Comparison of ENCODE assay signal across 20 cellular contexts in the genomic region with DNA sequence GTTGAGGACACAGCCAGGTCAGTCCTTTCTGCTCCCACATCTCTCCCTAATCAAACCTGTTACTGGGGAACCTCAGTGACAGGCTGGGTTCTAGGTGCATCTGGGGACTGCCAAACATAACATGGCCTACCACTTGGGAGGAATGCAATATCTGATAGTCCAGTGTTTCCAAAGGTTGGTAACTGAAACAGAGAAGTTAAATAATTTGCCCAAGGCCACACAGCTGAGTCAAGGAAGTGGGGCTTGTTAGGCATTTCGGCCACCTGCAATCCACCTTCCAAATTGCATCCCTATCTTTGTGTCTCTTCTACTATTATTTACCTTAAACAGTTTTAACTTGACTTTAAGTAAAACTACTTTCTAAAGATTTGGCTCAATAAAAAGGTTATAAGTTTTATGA.
"Had no signal": no experiment of that assay in that cellular context is flagged by ENCODE, and none has a peak within 500 bp of the region (broad histone marks: within the 10 kb centered on the region; RNA-seq: fewer than 3 reads in every experiment).

No MANE protein-coding gene starts in this region.

- H3K36me3 ChIP-seq: heart left ventricle, sigmoid colon, thyroid gland had no signal

- H3K9me3 Mint-ChIP-seq: naive thymus-derived CD8-positive, alpha-beta T cell; stimulated activated naive B cell treated with anti-CD40 and anti-IgM and Interleukin-4, amounts not matched to agents 10 μg/mL and 1 μg/mL and 100 μg/mL, for 72 hours had no signal

- H3K27me3 ChIP-seq: heart left ventricle, sigmoid colon, thyroid gland had no signal

- H3K27ac Mint-ChIP-seq: activated naive CD8-positive, alpha-beta T cell; stimulated activated naive B cell treated with anti-CD40 and anti-IgM and Interleukin-4, amounts not matched to agents 10 μg/mL and 1 μg/mL and 100 μg/mL, for 72 hours had no signal

- H3K27ac ChIP-seq: epithelial cell of prostate, sigmoid colon, thyroid gland had no signal

- H3K27me3 Mint-ChIP-seq: activated naive CD8-positive, alpha-beta T cell; naive thymus-derived CD8-positive, alpha-beta T cell; stimulated activated naive B cell treated with anti-CD40 and anti-IgM and Interleukin-4, amounts not matched to agents 10 μg/mL and 1 μg/mL and 100 μg/mL, for 72 hours had no signal

- H3K4me1 ChIP-seq: sigmoid colon, thyroid gland had no signal

- H3K4me3 Mint-ChIP-seq: activated naive CD8-positive, alpha-beta T cell; stimulated activated naive B cell treated with anti-CD40 and anti-IgM and Interleukin-4, amounts not matched to agents 10 μg/mL and 1 μg/mL and 100 μg/mL, for 72 hours had no signal

- ATAC-seq: activated CD4-positive, CD25-positive, alpha-beta regulatory T cell treated with anti-CD3 and anti-CD28 coated beads, Interleukin-2, amount 50 U/mL, for 24 hours; naive thymus-derived CD8-positive, alpha-beta T cell had no signal

- H3K9me3 ChIP-seq: heart left ventricle, mucosa of descending colon, sigmoid colon, thyroid gland had no signal

- FAIRE-seq: colon, frontal cortex had no signal

- H3K4me3 ChIP-seq: heart left ventricle, lung, mucosa of descending colon, sigmoid colon, thyroid gland had no signal

- DNase-seq: activated CD4-positive, alpha-beta T cell treated with anti-CD3 and anti-CD28 coated beads, Interleukin-2, amount 50 U/mL, for 1 hour; activated CD8-positive, alpha-beta memory T cell treated with anti-CD3 and anti-CD28 coated beads for 24 hours; activated gamma-delta T cell treated with Interleukin-2 at 50 U/mL for 16 hours; amniotic stem cell; effector memory CD4-positive, alpha-beta T cell; naive thymus-derived CD8-positive, alpha-beta T cell; occipital lobe; sigmoid colon; stimulated activated CD4-positive, alpha-beta T cell treated with anti-CD3 and anti-CD28 coated beads, Interleukin-2, amount 100 ng/mL, for 48 hours; stimulated activated naive B cell treated with anti-CD40 and anti-IgM and Interleukin-4, amounts not matched to agents 10 μg/mL and 1 μg/mL and 100 μg/mL, for 72 hours; SW 1271 had no signal

- H3K36me3 Mint-ChIP-seq: activated naive CD8-positive, alpha-beta T cell; naive thymus-derived CD8-positive, alpha-beta T cell; stimulated activated naive B cell treated with anti-CD40 and anti-IgM and Interleukin-4, amounts not matched to agents 10 μg/mL and 1 μg/mL and 100 μg/mL, for 72 hours had no signal
